ENCODE assay signal across 2 cellular contexts in the genomic region with DNA sequence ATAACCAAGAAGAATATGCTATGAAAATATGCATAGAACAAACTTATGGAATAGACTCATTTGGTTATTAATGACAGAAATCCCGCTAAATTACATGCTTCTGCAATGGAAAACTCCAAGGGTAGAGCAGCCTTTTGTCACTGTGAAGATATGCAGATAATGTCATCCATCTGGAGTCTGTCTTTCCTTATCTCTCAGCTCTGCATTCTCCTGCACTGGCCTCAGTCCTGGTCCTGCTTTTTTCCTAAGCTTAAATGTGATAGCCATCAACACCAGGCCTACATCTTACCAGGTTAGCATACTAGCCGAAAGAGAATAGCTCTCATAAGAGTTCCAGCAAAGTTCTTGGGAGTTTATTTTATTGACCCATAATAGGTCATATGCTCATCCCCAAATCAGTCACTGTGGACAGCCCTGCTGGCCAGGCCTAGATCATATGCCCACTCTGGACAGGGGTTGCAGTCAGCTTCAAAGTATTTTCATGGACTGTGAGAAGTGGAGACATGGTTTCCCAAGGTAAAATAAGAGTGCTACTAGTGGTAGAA.
TF ChIP-seq lines count a peak whose summit lies in the region.

No MANE protein-coding gene starts in this region.

TF ChIP-seq in SK-N-SH, 30 proteins besides CTCF, POLR2A, EP300 and RAD21 (continued from another document and continues in another):
- peak; percentile 100 for TF ChIP-seq RCOR1 (IDR thresholded peaks at IDR 0.05; ENCODE audit: low read length)
- no peak for TF ChIP-seq FOXM1 (IDR thresholded peaks at IDR 0.05; ENCODE audit: low read depth)
- TF ChIP-seq, protein P1, sequence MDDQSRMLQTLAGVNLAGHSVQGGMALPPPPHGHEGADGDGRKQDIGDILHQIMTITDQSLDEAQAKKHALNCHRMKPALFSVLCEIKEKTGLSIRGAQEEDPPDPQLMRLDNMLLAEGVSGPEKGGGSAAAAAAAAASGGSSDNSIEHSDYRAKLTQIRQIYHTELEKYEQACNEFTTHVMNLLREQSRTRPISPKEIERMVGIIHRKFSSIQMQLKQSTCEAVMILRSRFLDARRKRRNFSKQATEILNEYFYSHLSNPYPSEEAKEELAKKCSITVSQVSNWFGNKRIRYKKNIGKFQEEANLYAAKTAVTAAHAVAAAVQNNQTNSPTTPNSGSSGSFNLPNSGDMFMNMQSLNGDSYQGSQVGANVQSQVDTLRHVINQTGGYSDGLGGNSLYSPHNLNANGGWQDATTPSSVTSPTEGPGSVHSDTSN (IDR thresholded peaks at IDR 0.05), result peak; percentile 30; the same call in 1 of the 2 replicates
- TF ChIP-seq, protein P2, sequence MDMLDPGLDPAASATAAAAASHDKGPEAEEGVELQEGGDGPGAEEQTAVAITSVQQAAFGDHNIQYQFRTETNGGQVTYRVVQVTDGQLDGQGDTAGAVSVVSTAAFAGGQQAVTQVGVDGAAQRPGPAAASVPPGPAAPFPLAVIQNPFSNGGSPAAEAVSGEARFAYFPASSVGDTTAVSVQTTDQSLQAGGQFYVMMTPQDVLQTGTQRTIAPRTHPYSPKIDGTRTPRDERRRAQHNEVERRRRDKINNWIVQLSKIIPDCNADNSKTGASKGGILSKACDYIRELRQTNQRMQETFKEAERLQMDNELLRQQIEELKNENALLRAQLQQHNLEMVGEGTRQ (IDR thresholded peaks at IDR 0.05; ENCODE audit: borderline replicate concordance, low read depth, low read length), result no peak
- TF ChIP-seq YY1 (IDR thresholded peaks at IDR 0.05; ENCODE audit: low read depth), result no peak
- TF ChIP-seq, protein P3, sequence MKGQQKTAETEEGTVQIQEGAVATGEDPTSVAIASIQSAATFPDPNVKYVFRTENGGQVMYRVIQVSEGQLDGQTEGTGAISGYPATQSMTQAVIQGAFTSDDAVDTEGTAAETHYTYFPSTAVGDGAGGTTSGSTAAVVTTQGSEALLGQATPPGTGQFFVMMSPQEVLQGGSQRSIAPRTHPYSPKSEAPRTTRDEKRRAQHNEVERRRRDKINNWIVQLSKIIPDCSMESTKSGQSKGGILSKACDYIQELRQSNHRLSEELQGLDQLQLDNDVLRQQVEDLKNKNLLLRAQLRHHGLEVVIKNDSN (IDR thresholded peaks at IDR 0.05; ENCODE audit: borderline replicate concordance, low read depth), result no peak
- TF ChIP-seq SIN3A (IDR thresholded peaks at IDR 0.05; ENCODE audit: borderline replicate concordance, low read depth, low read length), result no peak
- no peak for TF ChIP-seq ELF1 (IDR thresholded peaks at IDR 0.05)
- TF ChIP-seq GABPA (IDR thresholded peaks at IDR 0.05; ENCODE audit: low read depth), result no peak
- peak; percentile 96 for TF ChIP-seq GATA2 (CRISPR knock-in tag; IDR thresholded peaks at IDR 0.05)
- no peak for TF ChIP-seq MXI1 (IDR thresholded peaks at IDR 0.05; ENCODE audit: low read depth, low read length)
- no peak for TF ChIP-seq EZH2phosphoT487 (IDR thresholded peaks at IDR 0.05; ENCODE audit: borderline replicate concordance, low read depth)
- TF ChIP-seq RXRA (IDR thresholded peaks at IDR 0.05; ENCODE audit: borderline replicate concordance, low read depth), result no peak
- TF ChIP-seq SMC3 (IDR thresholded peaks at IDR 0.05; ENCODE audit: low read depth, low read length), result no peak
- TF ChIP-seq NRF1 (IDR thresholded peaks at IDR 0.05; ENCODE audit: low read depth, low read length), result no peak
- TF ChIP-seq RFX5 (IDR thresholded peaks at IDR 0.05; ENCODE audit: low read length), result no peak
- TF ChIP-seq, protein P4, sequence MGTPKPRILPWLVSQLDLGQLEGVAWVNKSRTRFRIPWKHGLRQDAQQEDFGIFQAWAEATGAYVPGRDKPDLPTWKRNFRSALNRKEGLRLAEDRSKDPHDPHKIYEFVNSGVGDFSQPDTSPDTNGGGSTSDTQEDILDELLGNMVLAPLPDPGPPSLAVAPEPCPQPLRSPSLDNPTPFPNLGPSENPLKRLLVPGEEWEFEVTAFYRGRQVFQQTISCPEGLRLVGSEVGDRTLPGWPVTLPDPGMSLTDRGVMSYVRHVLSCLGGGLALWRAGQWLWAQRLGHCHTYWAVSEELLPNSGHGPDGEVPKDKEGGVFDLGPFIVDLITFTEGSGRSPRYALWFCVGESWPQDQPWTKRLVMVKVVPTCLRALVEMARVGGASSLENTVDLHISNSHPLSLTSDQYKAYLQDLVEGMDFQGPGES (IDR thresholded peaks at IDR 0.05; ENCODE audit: low read depth, low read length), result no peak
- no peak for TF ChIP-seq JUND (IDR thresholded peaks at IDR 0.05)
- 0 out of 2 replicates have a peak, but pooled peaks have one; percentile 32 for TF ChIP-seq FOXJ3 (CRISPR knock-in tag; IDR thresholded peaks at IDR 0.05)
- no peak for TF ChIP-seq MEF2A (IDR thresholded peaks at IDR 0.05; ENCODE audit: borderline replicate concordance, low read depth)
- peak; percentile 50; the same call in 1 of the 2 replicates for TF ChIP-seq POLR2AphosphoS5 (IDR thresholded peaks at IDR 0.05; ENCODE audit: low read depth, low read length)
- TF ChIP-seq FOSL2 (IDR thresholded peaks at IDR 0.05; ENCODE audit: borderline replicate concordance, low read depth), result no peak
- TF ChIP-seq, protein P5, sequence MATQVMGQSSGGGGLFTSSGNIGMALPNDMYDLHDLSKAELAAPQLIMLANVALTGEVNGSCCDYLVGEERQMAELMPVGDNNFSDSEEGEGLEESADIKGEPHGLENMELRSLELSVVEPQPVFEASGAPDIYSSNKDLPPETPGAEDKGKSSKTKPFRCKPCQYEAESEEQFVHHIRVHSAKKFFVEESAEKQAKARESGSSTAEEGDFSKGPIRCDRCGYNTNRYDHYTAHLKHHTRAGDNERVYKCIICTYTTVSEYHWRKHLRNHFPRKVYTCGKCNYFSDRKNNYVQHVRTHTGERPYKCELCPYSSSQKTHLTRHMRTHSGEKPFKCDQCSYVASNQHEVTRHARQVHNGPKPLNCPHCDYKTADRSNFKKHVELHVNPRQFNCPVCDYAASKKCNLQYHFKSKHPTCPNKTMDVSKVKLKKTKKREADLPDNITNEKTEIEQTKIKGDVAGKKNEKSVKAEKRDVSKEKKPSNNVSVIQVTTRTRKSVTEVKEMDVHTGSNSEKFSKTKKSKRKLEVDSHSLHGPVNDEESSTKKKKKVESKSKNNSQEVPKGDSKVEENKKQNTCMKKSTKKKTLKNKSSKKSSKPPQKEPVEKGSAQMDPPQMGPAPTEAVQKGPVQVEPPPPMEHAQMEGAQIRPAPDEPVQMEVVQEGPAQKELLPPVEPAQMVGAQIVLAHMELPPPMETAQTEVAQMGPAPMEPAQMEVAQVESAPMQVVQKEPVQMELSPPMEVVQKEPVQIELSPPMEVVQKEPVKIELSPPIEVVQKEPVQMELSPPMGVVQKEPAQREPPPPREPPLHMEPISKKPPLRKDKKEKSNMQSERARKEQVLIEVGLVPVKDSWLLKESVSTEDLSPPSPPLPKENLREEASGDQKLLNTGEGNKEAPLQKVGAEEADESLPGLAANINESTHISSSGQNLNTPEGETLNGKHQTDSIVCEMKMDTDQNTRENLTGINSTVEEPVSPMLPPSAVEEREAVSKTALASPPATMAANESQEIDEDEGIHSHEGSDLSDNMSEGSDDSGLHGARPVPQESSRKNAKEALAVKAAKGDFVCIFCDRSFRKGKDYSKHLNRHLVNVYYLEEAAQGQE (IDR thresholded peaks at IDR 0.05; ENCODE audit: low read depth, low read length), result no peak
- peak; percentile 70; the same call in 1 of the 2 replicates for TF ChIP-seq TCF12 (IDR thresholded peaks at IDR 0.05)
- no peak for TF ChIP-seq TAF1 (IDR thresholded peaks at IDR 0.05; ENCODE audit: borderline replicate concordance, low read depth, low read length)

TF ChIP-seq in K562, 482 proteins besides CTCF, POLR2A, EP300 and RAD21 (continued from another document):
- TF ChIP-seq, protein P6, sequence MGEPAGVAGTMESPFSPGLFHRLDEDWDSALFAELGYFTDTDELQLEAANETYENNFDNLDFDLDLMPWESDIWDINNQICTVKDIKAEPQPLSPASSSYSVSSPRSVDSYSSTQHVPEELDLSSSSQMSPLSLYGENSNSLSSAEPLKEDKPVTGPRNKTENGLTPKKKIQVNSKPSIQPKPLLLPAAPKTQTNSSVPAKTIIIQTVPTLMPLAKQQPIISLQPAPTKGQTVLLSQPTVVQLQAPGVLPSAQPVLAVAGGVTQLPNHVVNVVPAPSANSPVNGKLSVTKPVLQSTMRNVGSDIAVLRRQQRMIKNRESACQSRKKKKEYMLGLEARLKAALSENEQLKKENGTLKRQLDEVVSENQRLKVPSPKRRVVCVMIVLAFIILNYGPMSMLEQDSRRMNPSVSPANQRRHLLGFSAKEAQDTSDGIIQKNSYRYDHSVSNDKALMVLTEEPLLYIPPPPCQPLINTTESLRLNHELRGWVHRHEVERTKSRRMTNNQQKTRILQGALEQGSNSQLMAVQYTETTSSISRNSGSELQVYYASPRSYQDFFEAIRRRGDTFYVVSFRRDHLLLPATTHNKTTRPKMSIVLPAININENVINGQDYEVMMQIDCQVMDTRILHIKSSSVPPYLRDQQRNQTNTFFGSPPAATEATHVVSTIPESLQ (CRISPR knock-in tag; IDR thresholded peaks at IDR 0.05), result no peak
- peak; percentile 24 for TF ChIP-seq MEIS2 (IDR thresholded peaks at IDR 0.05; ENCODE audit: partially characterized antibody)
